ENCODE assay signal across 8 cellular contexts in the genomic region with DNA sequence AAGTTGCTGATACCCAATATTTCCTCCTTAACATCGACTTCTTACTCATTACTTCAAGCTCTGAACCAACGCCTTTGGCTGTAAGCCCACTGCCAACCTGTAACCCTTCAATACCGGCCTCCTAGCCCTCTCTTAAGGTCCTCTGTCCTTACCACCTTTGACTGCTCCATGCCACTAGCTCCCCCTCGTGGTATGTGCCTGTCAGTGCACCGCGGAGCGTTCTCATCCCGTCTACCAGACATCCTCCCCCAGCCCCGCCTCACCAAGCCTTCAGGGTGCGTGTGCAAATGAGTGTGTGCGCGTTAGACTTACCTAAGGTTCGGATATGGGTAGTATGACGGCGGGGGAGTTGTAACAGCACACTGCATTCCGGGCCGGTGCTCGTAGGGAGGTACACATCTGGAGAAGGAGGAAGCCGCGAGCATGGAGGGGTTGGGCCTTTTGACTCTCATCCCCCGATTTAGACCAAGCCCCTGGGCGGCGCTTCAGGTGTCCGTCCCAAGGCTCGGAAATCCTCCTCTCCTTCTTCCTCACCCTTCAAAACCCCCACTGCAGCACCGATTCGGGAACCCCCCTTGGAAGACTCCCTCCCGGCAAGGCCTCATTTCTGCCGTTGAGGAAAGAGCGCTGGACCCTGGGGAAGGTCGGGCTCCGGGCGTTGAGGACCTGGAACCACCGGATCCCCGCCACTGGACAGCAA. TPM values are rescaled to one million over a fixed set of nuclear protein-coding genes. Genes with fewer than 3 reads are reported as not detected.
DNase-seq lines count a peak whose midpoint lies in the region; TF ChIP-seq lines count a peak whose summit lies in the region.

No MANE protein-coding gene starts in this region.

- H3K36me3 ChIP-seq in parathyroid adenoma (ENCODE audit: control insufficient read depth, insufficient read depth, low read length) (no peaks in the 10 kb centered on the region), thyroid gland (no peaks in the 10 kb centered on the region)

- WGBS in thyroid gland, 2 donors: 3 to 5% methylated on average over 30 to 35 of the region's 35 CpGs

- intact Hi-C loops in cardiac septum (cut with DNase I): loop anchor here (1.0 to 2.0 kb wide), 2 partner anchors 47 to 125 kb away; no protein-coding TSS in a partner anchor
- intact Hi-C loops in thyroid gland (cut with DNase I): loop anchor here (5.0 kb wide), 2 partner anchors 47 to 78 kb away; partner anchors contain the start of genes DNAI1 and FAM219A

- no peak for TF ChIP-seq POLR2A in thyroid gland (IDR thresholded peaks at IDR 0.05)

- DNase-seq in AG08395 (ENCODE audit: low spot score) (peak; percentile 90), GM19240 (ENCODE audit: insufficient read length, low spot score) (peak; percentile 77), NAMALWA (ENCODE audit: low spot score) (peak; percentile 93), SKM-1 treated with dmso at 0.1 percent for 144 hours (lab: John Stamatoyannopoulos, UW; ENCODE audit: unreplicated experiment) (peak; percentile 68), cardiac septum (ENCODE audit: low spot score) (peak; percentile 95), thyroid gland (peak; percentile 85 to 91)
- peak; percentile 87 for DNase-seq in activated naive CD8-positive, alpha-beta T cell treated with anti-CD3 and anti-CD28 coated beads, Interleukin-2, amount 50 U/mL, for 16 hours (ENCODE audit: low read depth, low spot score)

- H3K79me2 ChIP-seq in parathyroid adenoma: no peaks in the 10 kb centered on the region

- TF ChIP-seq CTCF in parathyroid adenoma (IDR thresholded peaks at IDR 0.05): peak; percentile 91
- peak; percentile 91 to 99 (median 96) for TF ChIP-seq CTCF in thyroid gland (IDR thresholded peaks at IDR 0.05)

- no peak overlapping the region for H3K9ac ChIP-seq in parathyroid adenoma

- H3K4me3 ChIP-seq in parathyroid adenoma (ENCODE audit: low read depth, low read length) (no peak overlapping the region), thyroid gland (replicated peaks in 1 of 3) (peak overlapping the region in 1 of 3 donors; percentile 24)

- peak overlapping the region; percentile 46 for H3K4me2 ChIP-seq in parathyroid adenoma (ENCODE audit: low read length)

- no peaks in the 10 kb centered on the region for H3K4me1 ChIP-seq in parathyroid adenoma
- H3K4me1 ChIP-seq in thyroid gland: peaks cover 20 to 27% of the 10 kb centered on the region in 2 donors

- peak overlapping the region; percentile 69 for H2AFZ ChIP-seq in parathyroid adenoma

- H3K27me3 ChIP-seq in parathyroid adenoma (ENCODE audit: control insufficient read depth, insufficient read depth, low read length) (no peaks in the 10 kb centered on the region), thyroid gland (no peaks in the 10 kb centered on the region)

- H3K9me3 ChIP-seq in parathyroid adenoma (ENCODE audit: control insufficient read depth, low read length) (no peaks in the 10 kb centered on the region), thyroid gland (no peaks in the 10 kb centered on the region)

- H3K27ac ChIP-seq in parathyroid adenoma: no peak overlapping the region
- H3K27ac ChIP-seq in thyroid gland: no peak overlapping the region

RNA-seq across cellular contexts. Expression of gene MYORG, which starts 2.8 kb away (rescaled TPM):
- 9.7 TPM for total RNA-seq in cardiac septum
- total RNA-seq in thyroid gland: 1 to 10 TPM; 3.2 to 9.2 (median 6.0) TPM

RNA-seq across cellular contexts. Expression of gene NUDT2, which starts 50.1 kb away (rescaled TPM):
- total RNA-seq in cardiac septum: 23.0 TPM
- 1 to 10 TPM; 3.0 to 8.7 (median 4.8) TPM for total RNA-seq in thyroid gland

RNA-seq across cellular contexts. Expression of gene KIF24, which starts 50.4 kb away (rescaled TPM):
- 0.89 TPM for total RNA-seq in cardiac septum
- 1 to 10 TPM; 1.7 to 7.8 (median 4.6) TPM for total RNA-seq in thyroid gland
